Comparison of ENCODE assay signal across 25 cellular contexts in genomic region chr1:159200759-159201158, GRCh38. TPM values are rescaled to one million over a fixed set of nuclear protein-coding genes. Genes with fewer than 3 reads are reported as not detected.
"Had no signal": no experiment of that assay in that cellular context is flagged by ENCODE, and none has a peak within 500 bp of the region (broad histone marks: within the 10 kb centered on the region; RNA-seq: fewer than 3 reads in every experiment).

No MANE protein-coding gene starts in this region.

- H3K36me3 ChIP-seq: adrenal gland, ascending aorta, brain microvascular endothelial cell, pancreas, right atrium auricular region, stomach, transverse colon had no signal

- H3K4me1 ChIP-seq: adrenal gland, ascending aorta, pancreas, psoas muscle, right atrium auricular region, stomach, transverse colon, vagina had no signal

- H3K27me3 ChIP-seq: ascending aorta, brain microvascular endothelial cell, right atrium auricular region, vagina had no signal

- H3K9me3 Mint-ChIP-seq: activated CD4-positive, alpha-beta T cell treated with anti-CD3 and anti-CD28 coated beads, Interleukin-2, amount 10 ng/mL, durations not matched to agents 7 days and 5 days; activated CD8-positive, alpha-beta T cell treated with anti-CD3 and anti-CD28 coated beads for 36 hours; activated naive CD4-positive, alpha-beta T cell treated with anti-CD3 and anti-CD28 coated beads, Interleukin-2, amount 50 U/mL, for 24 hours; nephron progenitor cell had no signal

- H3K4me3 ChIP-seq: adrenal gland, ascending aorta, pancreas, psoas muscle, right atrium auricular region, stomach, transverse colon had no signal

- H3K9me3 ChIP-seq: adrenal gland, ascending aorta, pancreas, psoas muscle, right atrium auricular region, stomach, transverse colon, vagina had no signal

- DNase-seq: activated CD4-positive, alpha-beta T cell treated with anti-CD3 and anti-CD28 coated beads, Interleukin-2, amount 10 ng/mL, durations not matched to agents 7 days and 5 days; activated CD4-positive, CD25-positive, alpha-beta regulatory T cell treated with anti-CD3 and anti-CD28 coated beads, Interleukin-2, amount 50 U/mL, for 72 hours; activated CD8-positive, alpha-beta T cell treated with anti-CD3 and anti-CD28 coated beads for 36 hours; activated gamma-delta T cell treated with Interleukin-2 at 50 U/mL for 16 hours; activated T-cell treated with anti-CD3 and anti-CD28 coated beads, Interleukin-2, amount 50 U/mL, for 1 hour; adrenal gland; brain microvascular endothelial cell; central memory CD4-positive, alpha-beta T cell; dermis blood vessel endothelial cell; effector CD8-positive, alpha-beta T cell; hypothalamus; mesenchymal stem cell; nephron progenitor cell; pancreas; psoas muscle; stimulated activated CD4-positive, alpha-beta T cell treated with anti-CD3 and anti-CD28 coated beads, Interleukin-12 subunit alpha, Interleukin-12 subunit beta, amount 100 ng/mL, for 4 hours; stomach; transverse colon had no signal

- H3K27ac Mint-ChIP-seq: activated CD4-positive, alpha-beta T cell treated with anti-CD3 and anti-CD28 coated beads, Interleukin-2, amount 10 ng/mL, durations not matched to agents 7 days and 5 days; activated CD8-positive, alpha-beta T cell treated with anti-CD3 and anti-CD28 coated beads for 36 hours; activated naive CD4-positive, alpha-beta T cell treated with anti-CD3 and anti-CD28 coated beads, Interleukin-2, amount 50 U/mL, for 24 hours had no signal

- H3K4me1 Mint-ChIP-seq: activated CD4-positive, alpha-beta T cell treated with anti-CD3 and anti-CD28 coated beads, Interleukin-2, amount 10 ng/mL, durations not matched to agents 7 days and 5 days; activated naive CD4-positive, alpha-beta T cell treated with anti-CD3 and anti-CD28 coated beads, Interleukin-2, amount 50 U/mL, for 24 hours had no signal

- ATAC-seq: activated CD8-positive, alpha-beta T cell treated with anti-CD3 and anti-CD28 coated beads for 36 hours; pancreas; psoas muscle had no signal

- H3K4me3 Mint-ChIP-seq: activated CD4-positive, alpha-beta T cell treated with anti-CD3 and anti-CD28 coated beads, Interleukin-2, amount 10 ng/mL, durations not matched to agents 7 days and 5 days; activated CD8-positive, alpha-beta T cell treated with anti-CD3 and anti-CD28 coated beads for 36 hours; activated naive CD4-positive, alpha-beta T cell treated with anti-CD3 and anti-CD28 coated beads, Interleukin-2, amount 50 U/mL, for 24 hours; nephron progenitor cell had no signal

- H3K27ac ChIP-seq: adrenal gland, ascending aorta, brain microvascular endothelial cell, pancreas, psoas muscle, right atrium auricular region, stomach, transverse colon, vagina, VCaP had no signal

- H3K36me3 Mint-ChIP-seq: activated naive CD4-positive, alpha-beta T cell treated with anti-CD3 and anti-CD28 coated beads, Interleukin-2, amount 50 U/mL, for 24 hours had no signal

RNA-seq across cellular contexts. Expression of gene ACKR1, which starts 3.9 kb away (rescaled TPM):
- total RNA-seq: activated CD4-positive, alpha-beta T cell treated with anti-CD3 and anti-CD28 coated beads, Interleukin-2, amount 10 ng/mL, durations not matched to agents 7 days and 5 days; activated CD8-positive, alpha-beta T cell treated with anti-CD3 and anti-CD28 coated beads for 36 hours; mononuclear cell; T-helper 2 cell treated with Interferon-gamma antibody and Interleukin-4, amounts not matched to agents 100 ng/mL and 5 ng/mL, for 36 hours had no signal

RNA-seq across cellular contexts. Expression of gene CADM3, which starts 29.3 kb away (rescaled TPM):
- total RNA-seq: activated CD4-positive, alpha-beta T cell treated with anti-CD3 and anti-CD28 coated beads, Interleukin-2, amount 10 ng/mL, durations not matched to agents 7 days and 5 days; activated CD8-positive, alpha-beta T cell treated with anti-CD3 and anti-CD28 coated beads for 36 hours; T-helper 2 cell treated with Interferon-gamma antibody and Interleukin-4, amounts not matched to agents 100 ng/mL and 5 ng/mL, for 36 hours had no signal
